In genomic region chr9:17881371-17881770, GRCh38 we compare ENCODE assay signal across 23 cellular contexts.
DNase-seq lines count a peak whose midpoint lies in the region; ATAC-seq, FAIRE-seq and TF ChIP-seq lines count a peak whose summit lies in the region.
"Had no signal": no experiment of that assay in that cellular context is flagged by ENCODE, and none has a peak within 500 bp of the region (broad histone marks: within the 10 kb centered on the region; RNA-seq: fewer than 3 reads in every experiment).

No MANE protein-coding gene starts in this region.

- no peak for TF ChIP-seq RAD21 in H1 (IDR thresholded peaks at IDR 0.05 in 1 of 2, conservative IDR thresholded peaks at IDR 0.05 in 1 of 2; ENCODE audit: low read depth in 2 of 2, low read length in 2 of 2)

- DNase-seq in GM23338 (ENCODE audit: low spot score) (no peak), amniotic stem cell (lab: John Stamatoyannopoulos, UW) (peak; percentile 32), H1 (ENCODE audit: low read depth in 1 of 2, low spot score in 2 of 2) (no peak), left kidney (ENCODE audit: low read depth, low spot score) (peak; percentile 18), activated gamma-delta T cell treated with Interleukin-2 at 50 U/mL for 16 hours (no peak), GM13977 (ENCODE audit: low spot score) (no peak), natural killer cell (no peak)
- DNase-seq: AML-193; Caco-2; Calu3; CD4-positive, alpha-beta T cell; CD8-positive, alpha-beta T cell; DMS79 treated with DMSO at 0.1 percent for 48 hours; GF-D8 had no signal

- no peak for TF ChIP-seq EP300 in H1 (IDR thresholded peaks at IDR 0.05; ENCODE audit: borderline replicate concordance in 1 of 2, low read depth in 2 of 2, low read length in 2 of 2)

- H2BK20ac ChIP-seq in H1 (ENCODE audit: low read length), result no peak overlapping the region

- H3K79me1 ChIP-seq in H1 (ENCODE audit: low read depth, low read length), result no peaks in the 10 kb centered on the region

- H3K36me3 ChIP-seq in GM23338 (ENCODE audit: insufficient read depth), result no peaks in the 10 kb centered on the region
- no peaks in the 10 kb centered on the region for H3K36me3 ChIP-seq in H1 (ENCODE audit: control insufficient read depth in 2 of 4, insufficient read depth in 4 of 4, low read length in 3 of 4)
- H3K36me3 ChIP-seq: BLaER1 treated with 17β-estradiol and CSF1 and Interleukin-3, amounts not matched to agents 10 nM and 100 nM had no signal

- H3K23me2 ChIP-seq in H1 (ENCODE audit: low read depth, low read length), result no peaks in the 10 kb centered on the region

- H3K18ac ChIP-seq in H1 (ENCODE audit: extremely low read depth, low read length), result no peak overlapping the region

- no peak overlapping the region for H3K9ac ChIP-seq in H1 (replicated peaks in 1 of 4; ENCODE audit: extremely low read depth in 1 of 4, low read depth in 3 of 4, low read length in 3 of 4)
- H3K9ac ChIP-seq: BLaER1 treated with 17β-estradiol and CSF1 and Interleukin-3, amounts not matched to agents 10 nM and 100 nM had no signal

- H4K20me1 ChIP-seq in GM23338 (replicated peaks; ENCODE audit: insufficient read depth), result no peaks in the 10 kb centered on the region
- H4K20me1 ChIP-seq in H1 (replicated peaks in 1 of 2; ENCODE audit: control insufficient read depth in 1 of 2, insufficient read depth in 2 of 2, low read length in 2 of 2), result no peaks in the 10 kb centered on the region
- H4K20me1 ChIP-seq: BLaER1 treated with 17β-estradiol and CSF1 and Interleukin-3, amounts not matched to agents 10 nM and 100 nM had no signal

- no peak for TF ChIP-seq CTCF in GM23338 (conservative IDR thresholded peaks at IDR 0.05; ENCODE audit: low read depth in 2 of 2)
- no peak for TF ChIP-seq CTCF in H1 (IDR thresholded peaks at IDR 0.05; ENCODE audit: control extremely low read depth in 1 of 3, insufficient read depth in 1 of 3, low read depth in 1 of 3, low read length in 3 of 3)
- no peak for TF ChIP-seq CTCF in GM13977 (IDR thresholded peaks at IDR 0.05; ENCODE audit: extremely low read depth, insufficient read depth, missing control alignments)
- TF ChIP-seq CTCF in natural killer cell (IDR thresholded peaks at IDR 0.05), result no peak

- no peak overlapping the region for H4K5ac ChIP-seq in H1 (ENCODE audit: insufficient read length, low read depth, low read length)

- H3K27ac Mint-ChIP-seq in GM23338 (no peak overlapping the region), natural killer cell (no peak overlapping the region)
- H3K27ac Mint-ChIP-seq: B cell; CD4-positive, alpha-beta T cell; CD8-positive, alpha-beta T cell had no signal

- no peak overlapping the region for H2BK120ac ChIP-seq in H1 (replicated peaks; ENCODE audit: low read depth, low read length)

- H4K91ac ChIP-seq in H1 (replicated peaks; ENCODE audit: insufficient read length, low read length), result no peak overlapping the region

- no peak overlapping the region for H3K4me3 ChIP-seq in GM23338
- no peak overlapping the region for H3K4me3 ChIP-seq in H1 (ENCODE audit: extremely low read depth in 1 of 4, insufficient read depth in 2 of 4, low read depth in 3 of 4, low read length in 4 of 4)
- H3K4me3 ChIP-seq: A549; BLaER1 treated with 17β-estradiol and CSF1 and Interleukin-3, amounts not matched to agents 10 nM and 100 nM had no signal

- no peak overlapping the region for H3K23ac ChIP-seq in H1 (ENCODE audit: insufficient read length)

- no peak overlapping the region for H2BK15ac ChIP-seq in H1 (ENCODE audit: low read length)

- no peak overlapping the region for H3K4me3 Mint-ChIP-seq in GM23338
- no peak overlapping the region for H3K4me3 Mint-ChIP-seq in natural killer cell
- H3K4me3 Mint-ChIP-seq: B cell; CD4-positive, alpha-beta T cell; CD8-positive, alpha-beta T cell had no signal

- no peaks in the 10 kb centered on the region for H3K79me2 ChIP-seq in GM23338 (replicated peaks; ENCODE audit: insufficient read depth)
- H3K79me2 ChIP-seq in H1 (ENCODE audit: control insufficient read depth in 1 of 2, insufficient read depth in 2 of 2, low read length in 2 of 2), result no peaks in the 10 kb centered on the region

- in situ Hi-C loops in GM13977 (cut with MboI; ENCODE audit: low pct_unique_long_range_greater_than_20kb, low sequenced_read_pairs, unreplicated experiment), result no loop called here

- no peak overlapping the region for H2BK5ac ChIP-seq in H1 (ENCODE audit: low read depth, low read length)

- no peak overlapping the region for H3K27ac ChIP-seq in GM23338 (ENCODE audit: low read depth)
- H3K27ac ChIP-seq in H1 (ENCODE audit: low read depth, low read length), result no peak overlapping the region
- H3K27ac ChIP-seq: 22Rv1; A549; BLaER1 treated with 17β-estradiol and CSF1 and Interleukin-3, amounts not matched to agents 10 nM and 100 nM; C4-2B had no signal

- no peaks in the 10 kb centered on the region for H3K9me3 ChIP-seq in H1 (ENCODE audit: insufficient read depth in 2 of 2, low read depth in 1 of 2, low read length in 1 of 2)
- H3K9me3 ChIP-seq: A549; BLaER1 treated with 17β-estradiol and CSF1 and Interleukin-3, amounts not matched to agents 10 nM and 100 nM; Caco-2 had no signal

- CTCF ChIA-PET in H1 (lab: Charles Lee; ENCODE audit: partially characterized antibody), result interaction anchor here (0.7 kb wide), 2 partner anchors 7 to 262 kb away, joined by 3 read pairs; no protein-coding TSS in a partner anchor

- no peak overlapping the region for H3K4ac ChIP-seq in H1 (replicated peaks; ENCODE audit: insufficient read length, low read depth, low read length)

- no peak overlapping the region for H2BK12ac ChIP-seq in H1 (ENCODE audit: low read depth, low read length)

- no peaks in the 10 kb centered on the region for H3F3A ChIP-seq in GM23338 (replicated peaks; ENCODE audit: low read depth)

- H3K4me1 ChIP-seq in GM23338 (ENCODE audit: insufficient read depth), result no peaks in the 10 kb centered on the region
- no peaks in the 10 kb centered on the region for H3K4me1 ChIP-seq in H1 (replicated peaks in 1 of 4; ENCODE audit: control insufficient read depth in 3 of 4, insufficient read depth in 4 of 4, low read length in 3 of 4)
- H3K4me1 ChIP-seq: A549; BLaER1 treated with 17β-estradiol and CSF1 and Interleukin-3, amounts not matched to agents 10 nM and 100 nM; Caco-2 had no signal

- no peak overlapping the region for H2AK5ac ChIP-seq in H1 (ENCODE audit: low read depth, low read length)

- WGBS in H1 (ENCODE audit: extremely low coverage in 1 of 2, insufficient coverage in 1 of 2, insufficient read length in 1 of 2, insufficient replicate concordance in 2 of 2, low coverage in 1 of 2, low lambda C conversion rate in 2 of 2, missing lambda C conversion rate in 1 of 2), 2 experiments, result 93% methylated on average over 9 of the region's 9 CpGs; no CpG with 5 or more reads in 1 of the 2 experiments

- no peak for ATAC-seq in GM23338
- ATAC-seq in natural killer cell, result no peak
- ATAC-seq: A549; CD8-positive, alpha-beta T cell had no signal

- POLR2A ChIA-PET in H1 (lab: Charles Lee; ENCODE audit: partially characterized antibody), result no interaction called here

- H3K27me3 ChIP-seq in GM23338 (ENCODE audit: insufficient read depth) (no peaks in the 10 kb centered on the region), H1 (replicated peaks in 1 of 4; ENCODE audit: control insufficient read depth in 3 of 4, extremely low read depth in 1 of 4, insufficient read depth in 3 of 4, low read length in 3 of 4) (no peaks in the 10 kb centered on the region)
- H3K27me3 ChIP-seq: BLaER1 treated with 17β-estradiol and CSF1 and Interleukin-3, amounts not matched to agents 10 nM and 100 nM had no signal

- H3K27me3 Mint-ChIP-seq in GM23338 (ENCODE audit: insufficient read depth, low read depth, poor library complexity), result no peaks in the 10 kb centered on the region
- no peaks in the 10 kb centered on the region for H3K27me3 Mint-ChIP-seq in natural killer cell (ENCODE audit: low read depth in 2 of 2)
- H3K27me3 Mint-ChIP-seq: B cell; CD4-positive, alpha-beta T cell had no signal

- H3K4me2 ChIP-seq in GM23338, result no peak overlapping the region
- no peak overlapping the region for H3K4me2 ChIP-seq in H1 (ENCODE audit: insufficient read depth in 1 of 2, low read depth in 2 of 2, low read length in 2 of 2)
- H3K4me2 ChIP-seq: A549; BLaER1 treated with 17β-estradiol and CSF1 and Interleukin-3, amounts not matched to agents 10 nM and 100 nM had no signal

- no peaks in the 10 kb centered on the region for H3K9me2 ChIP-seq in GM23338 (ENCODE audit: insufficient read depth)

- no peak for FAIRE-seq in H1 (lab: Jason Lieb, UNC)
- FAIRE-seq: A549, D721Med, G401.6, GM12891, GM18507 had no signal

- no peak overlapping the region for H3K14ac ChIP-seq in H1 (ENCODE audit: insufficient read length)

- peak overlapping the region; percentile 19; the same call in 1 of the 2 replicates for H2AFZ ChIP-seq in GM23338
- 0 out of 2 replicates have a peak overlapping the region, but pooled peaks have one; percentile 60 for H2AFZ ChIP-seq in H1 (ENCODE audit: low read length)

- H4K8ac ChIP-seq in H1 (ENCODE audit: extremely low read depth, insufficient read depth, low read length), result no peak overlapping the region

- H3K9me3 Mint-ChIP-seq in GM23338, result no peaks in the 10 kb centered on the region
- H3K9me3 Mint-ChIP-seq in natural killer cell, result peaks cover 2 to 10% of the 10 kb centered on the region in 2 donors

- H3K56ac ChIP-seq in H1 (replicated peaks; ENCODE audit: insufficient read length, low read depth, low read length), result no peak overlapping the region

- intact Hi-C loops in natural killer cell (cut with micrococcal nuclease), result no loop called here

- TF ChIP-seq POLR2A in H1 (IDR thresholded peaks at IDR 0.05; ENCODE audit: control extremely low read depth in 1 of 2, low read depth in 2 of 2, low read length in 2 of 2), result no peak

- H3K4me1 Mint-ChIP-seq in GM23338 (peaks cover 3% of the 10 kb centered on the region), natural killer cell (no peaks in the 10 kb centered on the region)
- H3K4me1 Mint-ChIP-seq: B cell had no signal

- H3K36me3 Mint-ChIP-seq in GM23338 (ENCODE audit: low read depth) (no peaks in the 10 kb centered on the region), natural killer cell (no peaks in the 10 kb centered on the region)
- H3K36me3 Mint-ChIP-seq: CD8-positive, alpha-beta T cell had no signal

TF ChIP-seq in GM23338, 12 proteins besides CTCF, POLR2A, EP300 and RAD21 (continues in another document):
- TF ChIP-seq JUNB (IDR thresholded peaks at IDR 0.05; ENCODE audit: unreplicated experiment), result no peak

TF ChIP-seq in H1, 55 proteins besides CTCF, POLR2A, EP300 and RAD21 (continues in another document):
- TF ChIP-seq SRF (IDR thresholded peaks at IDR 0.05; ENCODE audit: low read depth, low read length), result no peak
- TF ChIP-seq CREB1 (IDR thresholded peaks at IDR 0.05), result no peak
- TF ChIP-seq EGR1 (IDR thresholded peaks at IDR 0.05; ENCODE audit: borderline replicate concordance, low read depth, low read length), result no peak
- no peak for TF ChIP-seq HDAC6 (IDR thresholded peaks at IDR 0.05; ENCODE audit: low read depth, low read length)
- TF ChIP-seq CBX5 (IDR thresholded peaks at IDR 0.05; ENCODE audit: low read depth, low read length), result no peak
- TF ChIP-seq SP4 (IDR thresholded peaks at IDR 0.05; ENCODE audit: low read length), result no peak
- TF ChIP-seq ATF3 (IDR thresholded peaks at IDR 0.05; ENCODE audit: insufficient read depth, low read depth, low read length), result no peak

Comparison
In these comparisons a context has a peak if more than half of its experiments do, and no peak if none do; other contexts are left out.
1. DNase-seq: peak in amniotic stem cell (single experiment) and left kidney (single experiment); none in GM23338 (single experiment), H1 (0 of 2), activated gamma-delta T cell treated with Interleukin-2 at 50 U/mL for 16 hours (single experiment), GM13977 (single experiment) and natural killer cell (single experiment).